Comparison of ENCODE assay signal across 31 cellular contexts in genomic region chr3:10344944-10345575, GRCh38. TPM values are rescaled to one million over a fixed set of nuclear protein-coding genes. Genes with fewer than 3 reads are reported as not detected.
"Had no signal": no experiment of that assay in that cellular context is flagged by ENCODE, and none has a peak within 500 bp of the region (broad histone marks: within the 10 kb centered on the region; RNA-seq: fewer than 3 reads in every experiment).

No MANE protein-coding gene starts in this region.

- H3K9ac ChIP-seq: parathyroid adenoma had no signal

- H3K9me3 Mint-ChIP-seq: activated T-cell treated with anti-CD3 and anti-CD28 coated beads, Interleukin-2, amount 50 U/mL, for 72 hours; mesothelial cell of epicardium; nephron progenitor cell had no signal

- H2AFZ ChIP-seq: hepatocyte, parathyroid adenoma had no signal

- H3K27ac Mint-ChIP-seq: activated naive CD8-positive, alpha-beta T cell; activated T-cell treated with anti-CD3 and anti-CD28 coated beads, Interleukin-2, amount 50 U/mL, for 72 hours; mesothelial cell of epicardium; naive B cell; nephron progenitor cell had no signal

- H3K4me3 ChIP-seq: gastroesophageal sphincter, hepatocyte, psoas muscle, sigmoid colon, upper lobe of left lung, vagina had no signal

- H3K27ac ChIP-seq: brain microvascular endothelial cell, gastroesophageal sphincter, hepatocyte, parathyroid adenoma, psoas muscle, sigmoid colon, upper lobe of left lung, vagina had no signal

- H3K4me1 Mint-ChIP-seq: mesothelial cell of epicardium had no signal

- ATAC-seq: gastroesophageal sphincter had no signal

- H3K36me3 ChIP-seq: brain microvascular endothelial cell, gastroesophageal sphincter, sigmoid colon, upper lobe of left lung, vagina had no signal

- H3K9me3 ChIP-seq: gastroesophageal sphincter, psoas muscle, sigmoid colon, upper lobe of left lung, vagina had no signal

- H3K4me2 ChIP-seq: hepatocyte had no signal

- H3K27me3 Mint-ChIP-seq: activated naive CD8-positive, alpha-beta T cell had no signal

- H3K4me1 ChIP-seq: gastroesophageal sphincter, parathyroid adenoma, sigmoid colon, upper lobe of left lung, vagina had no signal

- DNase-seq: activated CD4-positive, alpha-beta T cell treated with anti-CD3 and anti-CD28 coated beads for 4 hours; activated CD4-positive, alpha-beta T cell treated with anti-CD3 and anti-CD28 coated beads, Interleukin-2, amount 50 U/mL, for 4 hours; activated CD4-positive, CD25-positive, alpha-beta regulatory T cell; activated naive CD4-positive, alpha-beta T cell treated with Interleukin-2 at 50 U/mL for 16 hours; activated T-cell treated with anti-CD3 and anti-CD28 coated beads for 4 hours; activated T-cell treated with anti-CD3 and anti-CD28 coated beads, Interleukin-2, amount 50 U/mL, for 72 hours; brain microvascular endothelial cell; cortex of kidney; left cardiac atrium; naive B cell; nephron progenitor cell; sigmoid colon; small intestine; stimulated activated CD4-positive, alpha-beta T cell treated with anti-CD3 and anti-CD28 coated beads, Interleukin-4, amount 100 ng/mL, for 4 hours; stimulated activated CD8-positive, alpha-beta memory T cell treated with anti-CD3 and anti-CD28 coated beads, Interleukin-4, amount 100 ng/mL, for 48 hours; stimulated activated naive CD4-positive, alpha-beta T cell treated with Interleukin-2 at 50 U/mL for 16 hours; T-helper 1 cell had no signal

- H3K27me3 ChIP-seq: brain microvascular endothelial cell, hepatocyte, upper lobe of left lung, vagina had no signal

- H3K4me3 Mint-ChIP-seq: activated naive CD8-positive, alpha-beta T cell; activated T-cell treated with anti-CD3 and anti-CD28 coated beads, Interleukin-2, amount 50 U/mL, for 72 hours; mesothelial cell of epicardium; naive B cell; nephron progenitor cell had no signal

RNA-seq across cellular contexts. Expression of gene GHRL, which starts 52.3 kb away (rescaled TPM):
- total RNA-seq: astrocyte, endothelial cell of umbilical vein, fibroblast of lung, fibroblast of villous mesenchyme, lower leg skin, vagina had no signal
- polyA plus RNA-seq: endothelial cell of umbilical vein, keratinocyte had no signal
